ENCODE assay signal across 1 cellular context in the genomic region with DNA sequence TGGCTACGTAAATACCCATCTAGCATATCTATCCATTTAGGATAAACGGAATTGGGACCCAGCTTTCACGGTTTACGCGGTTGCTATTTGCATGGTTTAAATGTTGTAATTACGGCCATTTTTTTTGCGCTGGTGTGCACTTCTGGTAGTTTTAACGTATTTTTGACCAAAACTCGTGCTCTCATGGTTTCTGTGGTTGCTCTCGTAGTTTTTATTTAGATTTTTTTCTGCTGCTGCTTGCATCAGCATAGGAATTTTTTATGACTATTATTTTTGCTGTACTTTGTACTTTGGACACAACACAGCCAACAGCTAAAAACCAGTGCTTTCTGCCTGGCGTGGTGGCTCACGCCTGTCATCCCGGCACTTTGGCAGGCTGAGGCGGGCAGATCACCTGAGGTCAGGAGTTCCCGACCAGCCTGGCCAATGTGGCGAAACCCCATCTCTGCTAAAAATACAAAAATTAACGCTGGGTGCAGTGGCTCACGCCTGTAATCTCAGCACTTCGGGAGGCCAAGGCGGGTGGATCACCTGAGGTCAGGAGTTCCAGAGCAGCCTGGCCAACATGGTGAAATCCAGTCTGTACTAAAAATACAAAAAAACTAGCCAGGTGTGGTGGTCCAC.
TF ChIP-seq lines count a peak whose summit lies in the region.

No MANE protein-coding gene starts in this region.

TF ChIP-seq in HepG2, 621 proteins besides CTCF, POLR2A, EP300 and RAD21 (continues in another document):
- TF ChIP-seq ARID3A (IDR thresholded peaks at IDR 0.05; ENCODE audit: low read depth, low read length) (peak; percentile 58), HNRNPUL1 (IDR thresholded peaks at IDR 0.05; ENCODE audit: low read depth, low read length) (no peak), JDP2 (CRISPR knock-in tag; IDR thresholded peaks at IDR 0.05; ENCODE audit: borderline replicate concordance) (no peak), SMC3 (IDR thresholded peaks at IDR 0.05; ENCODE audit: low read length) (no peak), ZNF660 (CRISPR knock-in tag; IDR thresholded peaks at IDR 0.05; ENCODE audit: borderline replicate concordance, low read depth) (no peak), NCOR1 (IDR thresholded peaks at IDR 0.05; ENCODE audit: borderline replicate concordance, low read length) (peak; percentile 76; the same call in 1 of the 2 replicates), HNF4G (IDR thresholded peaks at IDR 0.05; ENCODE audit: borderline replicate concordance, low read depth, low read length) (peak; percentile 65; the same call in 1 of the 2 replicates), HNF4G (CRISPR knock-in tag; IDR thresholded peaks at IDR 0.05; ENCODE audit: borderline replicate concordance, low read depth) (no peak; the same call in none of the 2 replicates), MTF2 (CRISPR knock-in tag; IDR thresholded peaks at IDR 0.05; ENCODE audit: borderline replicate concordance) (0 out of 2 replicates have a peak, but pooled peaks have one; percentile 43), SP5 (CRISPR knock-in tag; IDR thresholded peaks at IDR 0.05; ENCODE audit: borderline replicate concordance, low read depth) (peak; percentile 8; the same call in 1 of the 2 replicates), MATR3 (CRISPR knock-in tag; IDR thresholded peaks at IDR 0.05) (no peak), HMGA1 (CRISPR knock-in tag; conservative IDR thresholded peaks at IDR 0.05) (no peak), CBX5 (CRISPR knock-in tag; IDR thresholded peaks at IDR 0.05; ENCODE audit: borderline replicate concordance) (peak; percentile 33; the same call in 1 of the 2 replicates), BRD4 (CRISPR knock-in tag; IDR thresholded peaks at IDR 0.05) (no peak), ATF3 (CRISPR knock-in tag; IDR thresholded peaks at IDR 0.05) (peak; percentile 34; the same call in 1 of the 2 replicates), RXRB (CRISPR knock-in tag; IDR thresholded peaks at IDR 0.05; ENCODE audit: borderline replicate concordance) (peak; percentile 60), ZBTB34 (CRISPR knock-in tag; IDR thresholded peaks at IDR 0.05) (peak; percentile 93), SALL1 (CRISPR knock-in tag; IDR thresholded peaks at IDR 0.05) (peak; percentile 99), ZNF788 (CRISPR knock-in tag; IDR thresholded peaks at IDR 0.05; ENCODE audit: borderline replicate concordance) (no peak), AHDC1 (CRISPR knock-in tag; IDR thresholded peaks at IDR 0.05; ENCODE audit: borderline replicate concordance) (peak; percentile 63; the same call in 1 of the 2 replicates), SKI (IDR thresholded peaks at IDR 0.05; ENCODE audit: partially characterized antibody) (peak; percentile 28), GATA4 (IDR thresholded peaks at IDR 0.05; ENCODE audit: borderline replicate concordance, low read depth) (no peak), TGIF2 (CRISPR knock-in tag; IDR thresholded peaks at IDR 0.05) (no peak; the same call in 1 of the 2 replicates), SOX13 (IDR thresholded peaks at IDR 0.05) (no peak), SOX13 (CRISPR knock-in tag; conservative IDR thresholded peaks at IDR 0.05 in 1 of 2, IDR thresholded peaks at IDR 0.05 in 1 of 2) (peak in 1 of 2 experiments; percentile 54; a peak in 1 of 4 replicates), ARID2 (CRISPR knock-in tag; IDR thresholded peaks at IDR 0.05; ENCODE audit: borderline replicate concordance) (no peak), SOX5 (CRISPR knock-in tag; IDR thresholded peaks at IDR 0.05; ENCODE audit: borderline replicate concordance) (peak; percentile 55; the same call in 1 of the 2 replicates), ZBTB42 (CRISPR knock-in tag; IDR thresholded peaks at IDR 0.05) (0 out of 2 replicates have a peak, but pooled peaks have one; percentile 31), THYN1 (CRISPR knock-in tag; IDR thresholded peaks at IDR 0.05; ENCODE audit: borderline replicate concordance, low read depth) (no peak)
- TF ChIP-seq, protein P1, sequence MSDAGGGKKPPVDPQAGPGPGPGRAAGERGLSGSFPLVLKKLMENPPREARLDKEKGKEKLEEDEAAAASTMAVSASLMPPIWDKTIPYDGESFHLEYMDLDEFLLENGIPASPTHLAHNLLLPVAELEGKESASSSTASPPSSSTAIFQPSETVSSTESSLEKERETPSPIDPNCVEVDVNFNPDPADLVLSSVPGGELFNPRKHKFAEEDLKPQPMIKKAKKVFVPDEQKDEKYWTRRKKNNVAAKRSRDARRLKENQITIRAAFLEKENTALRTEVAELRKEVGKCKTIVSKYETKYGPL (CRISPR knock-in tag; IDR thresholded peaks at IDR 0.05) = no peak
- TF ChIP-seq, protein P2, sequence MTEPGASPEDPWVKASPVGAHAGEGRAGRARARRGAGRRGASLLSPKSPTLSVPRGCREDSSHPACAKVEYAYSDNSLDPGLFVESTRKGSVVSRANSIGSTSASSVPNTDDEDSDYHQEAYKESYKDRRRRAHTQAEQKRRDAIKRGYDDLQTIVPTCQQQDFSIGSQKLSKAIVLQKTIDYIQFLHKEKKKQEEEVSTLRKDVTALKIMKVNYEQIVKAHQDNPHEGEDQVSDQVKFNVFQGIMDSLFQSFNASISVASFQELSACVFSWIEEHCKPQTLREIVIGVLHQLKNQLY (CRISPR knock-in tag; IDR thresholded peaks at IDR 0.05) = no peak
- TF ChIP-seq, protein P3, sequence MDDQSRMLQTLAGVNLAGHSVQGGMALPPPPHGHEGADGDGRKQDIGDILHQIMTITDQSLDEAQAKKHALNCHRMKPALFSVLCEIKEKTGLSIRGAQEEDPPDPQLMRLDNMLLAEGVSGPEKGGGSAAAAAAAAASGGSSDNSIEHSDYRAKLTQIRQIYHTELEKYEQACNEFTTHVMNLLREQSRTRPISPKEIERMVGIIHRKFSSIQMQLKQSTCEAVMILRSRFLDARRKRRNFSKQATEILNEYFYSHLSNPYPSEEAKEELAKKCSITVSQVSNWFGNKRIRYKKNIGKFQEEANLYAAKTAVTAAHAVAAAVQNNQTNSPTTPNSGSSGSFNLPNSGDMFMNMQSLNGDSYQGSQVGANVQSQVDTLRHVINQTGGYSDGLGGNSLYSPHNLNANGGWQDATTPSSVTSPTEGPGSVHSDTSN (CRISPR knock-in tag; IDR thresholded peaks at IDR 0.05; ENCODE audit: borderline replicate concordance) = no peak
- TF ChIP-seq, protein P4, sequence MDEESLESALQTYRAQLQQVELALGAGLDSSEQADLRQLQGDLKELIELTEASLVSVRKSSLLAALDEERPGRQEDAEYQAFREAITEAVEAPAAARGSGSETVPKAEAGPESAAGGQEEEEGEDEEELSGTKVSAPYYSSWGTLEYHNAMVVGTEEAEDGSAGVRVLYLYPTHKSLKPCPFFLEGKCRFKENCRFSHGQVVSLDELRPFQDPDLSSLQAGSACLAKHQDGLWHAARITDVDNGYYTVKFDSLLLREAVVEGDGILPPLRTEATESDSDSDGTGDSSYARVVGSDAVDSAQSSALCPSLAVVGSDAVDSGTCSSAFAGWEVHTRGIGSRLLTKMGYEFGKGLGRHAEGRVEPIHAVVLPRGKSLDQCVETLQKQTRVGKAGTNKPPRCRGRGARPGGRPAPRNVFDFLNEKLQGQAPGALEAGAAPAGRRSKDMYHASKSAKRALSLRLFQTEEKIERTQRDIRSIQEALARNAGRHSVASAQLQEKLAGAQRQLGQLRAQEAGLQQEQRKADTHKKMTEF (CRISPR knock-in tag; IDR thresholded peaks at IDR 0.05) = peak; percentile 32; the same call in 1 of the 2 replicates
- TF ChIP-seq, protein P5, sequence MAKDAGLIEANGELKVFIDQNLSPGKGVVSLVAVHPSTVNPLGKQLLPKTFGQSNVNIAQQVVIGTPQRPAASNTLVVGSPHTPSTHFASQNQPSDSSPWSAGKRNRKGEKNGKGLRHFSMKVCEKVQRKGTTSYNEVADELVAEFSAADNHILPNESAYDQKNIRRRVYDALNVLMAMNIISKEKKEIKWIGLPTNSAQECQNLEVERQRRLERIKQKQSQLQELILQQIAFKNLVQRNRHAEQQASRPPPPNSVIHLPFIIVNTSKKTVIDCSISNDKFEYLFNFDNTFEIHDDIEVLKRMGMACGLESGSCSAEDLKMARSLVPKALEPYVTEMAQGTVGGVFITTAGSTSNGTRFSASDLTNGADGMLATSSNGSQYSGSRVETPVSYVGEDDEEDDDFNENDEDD (CRISPR knock-in tag; IDR thresholded peaks at IDR 0.05; ENCODE audit: borderline replicate concordance) = peak; percentile 47; the same call in 1 of the 2 replicates
- TF ChIP-seq, protein P6, sequence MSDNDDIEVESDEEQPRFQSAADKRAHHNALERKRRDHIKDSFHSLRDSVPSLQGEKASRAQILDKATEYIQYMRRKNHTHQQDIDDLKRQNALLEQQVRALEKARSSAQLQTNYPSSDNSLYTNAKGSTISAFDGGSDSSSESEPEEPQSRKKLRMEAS (IDR thresholded peaks at IDR 0.05) = peak; percentile 41; the same call in 1 of the 2 replicates
- TF ChIP-seq, protein P7, sequence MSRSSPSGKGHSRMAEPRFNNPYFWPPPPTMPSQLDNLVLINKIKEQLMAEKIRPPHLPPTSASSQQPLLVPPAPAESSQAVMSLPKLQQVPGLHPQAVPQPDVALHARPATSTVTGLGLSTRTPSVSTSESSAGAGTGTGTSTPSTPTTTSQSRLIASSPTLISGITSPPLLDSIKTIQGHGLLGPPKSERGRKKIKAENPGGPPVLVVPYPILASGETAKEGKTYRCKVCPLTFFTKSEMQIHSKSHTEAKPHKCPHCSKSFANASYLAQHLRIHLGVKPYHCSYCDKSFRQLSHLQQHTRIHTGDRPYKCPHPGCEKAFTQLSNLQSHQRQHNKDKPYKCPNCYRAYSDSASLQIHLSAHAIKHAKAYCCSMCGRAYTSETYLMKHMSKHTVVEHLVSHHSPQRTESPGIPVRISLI (CRISPR knock-in tag; IDR thresholded peaks at IDR 0.05; ENCODE audit: borderline replicate concordance) = peak; percentile 21; the same call in 1 of the 2 replicates
- TF ChIP-seq, protein P8, sequence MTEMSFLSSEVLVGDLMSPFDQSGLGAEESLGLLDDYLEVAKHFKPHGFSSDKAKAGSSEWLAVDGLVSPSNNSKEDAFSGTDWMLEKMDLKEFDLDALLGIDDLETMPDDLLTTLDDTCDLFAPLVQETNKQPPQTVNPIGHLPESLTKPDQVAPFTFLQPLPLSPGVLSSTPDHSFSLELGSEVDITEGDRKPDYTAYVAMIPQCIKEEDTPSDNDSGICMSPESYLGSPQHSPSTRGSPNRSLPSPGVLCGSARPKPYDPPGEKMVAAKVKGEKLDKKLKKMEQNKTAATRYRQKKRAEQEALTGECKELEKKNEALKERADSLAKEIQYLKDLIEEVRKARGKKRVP (CRISPR knock-in tag; IDR thresholded peaks at IDR 0.05) = peak in 1 of 2 experiments; percentile 94; a peak in 2 of 4 replicates
